Comparison of ENCODE assay signal across 32 cellular contexts in genomic region chr22:31707519-31707918, GRCh38.
"Had no signal": no experiment of that assay in that cellular context is flagged by ENCODE, and none has a peak within 500 bp of the region (broad histone marks: within the 10 kb centered on the region; RNA-seq: fewer than 3 reads in every experiment).

No MANE protein-coding gene starts in this region.

- H3K4me2 ChIP-seq: PC-9 had no signal

- H3K9me3 Mint-ChIP-seq: activated B cell treated with CpG ODN at 0.5 μM for 24 hours; activated CD4-positive, alpha-beta memory T cell treated with anti-CD3 and anti-CD28 coated beads, Interleukin-2, amount 10 ng/mL, durations not matched to agents 7 days and 5 days; activated naive CD4-positive, alpha-beta T cell treated with anti-CD3 and anti-CD28 coated beads, Interleukin-2, amount 10 ng/mL, durations not matched to agents 7 days and 5 days; activated naive CD8-positive, alpha-beta T cell treated with anti-CD3 and anti-CD28 coated beads, Interleukin-2, amount 50 U/mL, for 24 hours; brain; T-cell had no signal

- H3K27ac ChIP-seq: PC-9, VCaP had no signal

- H2AFZ ChIP-seq: PC-9 had no signal

- DNase-seq: activated B cell treated with CpG ODN at 0.5 μM for 24 hours; activated CD4-positive, alpha-beta memory T cell treated with anti-CD3 and anti-CD28 coated beads, Interleukin-2, amount 10 ng/mL, durations not matched to agents 7 days and 5 days; activated CD4-positive, alpha-beta T cell treated with anti-CD3 and anti-CD28 coated beads for 4 hours; activated CD4-positive, CD25-positive, alpha-beta regulatory T cell treated with anti-CD3 and anti-CD28 coated beads, Interleukin-2, amount 50 U/mL, for 72 hours; activated CD8-positive, alpha-beta memory T cell treated with anti-CD3 and anti-CD28 coated beads for 24 hours; activated CD8-positive, alpha-beta memory T cell treated with anti-CD3 and anti-CD28 coated beads, Interleukin-2, amount 10 ng/mL, durations not matched to agents 7 days and 5 days; activated CD8-positive, alpha-beta memory T cell treated with anti-CD3 and anti-CD28 coated beads, Interleukin-2, amount 50 U/mL, for 48 hours; activated effector memory CD4-positive, alpha-beta T cell treated with Interleukin-2 at 50 U/mL for 16 hours; activated naive CD4-positive, alpha-beta T cell treated with anti-CD3 and anti-CD28 coated beads, Interleukin-2, amount 10 ng/mL, durations not matched to agents 7 days and 5 days; activated naive CD8-positive, alpha-beta T cell treated with anti-CD3 and anti-CD28 coated beads, Interleukin-2, amount 50 U/mL, for 24 hours; activated T-cell treated with anti-CD3 and anti-CD28 coated beads, Interleukin-2, amount 50 U/mL, for 48 hours; anterior cingulate cortex; caudate nucleus; cerebellar nuclear complex; Karpas-422; KBM-7; NCI-H1105; NCI-H1417 treated with DMSO at 0.1 percent for 48 hours; NCI-H187 treated with DMSO at 0.1 percent for 48 hours; NCI-H345; NCI-H526; NCI-H82; NK-92 treated with Interleukin-12 subunit alpha and Interleukin-12 subunit beta, amount 100 ng/mL, for 24 hours; PC-9; SIG-M5; T-cell; T-helper 17 cell had no signal

- H3K4me3 Mint-ChIP-seq: activated B cell treated with CpG ODN at 0.5 μM for 24 hours; activated CD4-positive, alpha-beta memory T cell treated with anti-CD3 and anti-CD28 coated beads, Interleukin-2, amount 10 ng/mL, durations not matched to agents 7 days and 5 days; activated CD8-positive, alpha-beta memory T cell treated with anti-CD3 and anti-CD28 coated beads, Interleukin-2, amount 10 ng/mL, durations not matched to agents 7 days and 5 days; activated naive CD4-positive, alpha-beta T cell treated with anti-CD3 and anti-CD28 coated beads, Interleukin-2, amount 10 ng/mL, durations not matched to agents 7 days and 5 days; activated naive CD8-positive, alpha-beta T cell; activated naive CD8-positive, alpha-beta T cell treated with anti-CD3 and anti-CD28 coated beads, Interleukin-2, amount 50 U/mL, for 24 hours; brain; T-cell; T-helper 17 cell had no signal

- H3K27me3 Mint-ChIP-seq: activated B cell treated with CpG ODN at 0.5 μM for 24 hours; activated CD4-positive, alpha-beta memory T cell treated with anti-CD3 and anti-CD28 coated beads, Interleukin-2, amount 10 ng/mL, durations not matched to agents 7 days and 5 days; activated CD8-positive, alpha-beta memory T cell treated with anti-CD3 and anti-CD28 coated beads, Interleukin-2, amount 10 ng/mL, durations not matched to agents 7 days and 5 days; activated naive CD4-positive, alpha-beta T cell treated with anti-CD3 and anti-CD28 coated beads, Interleukin-2, amount 10 ng/mL, durations not matched to agents 7 days and 5 days; activated naive CD8-positive, alpha-beta T cell; activated naive CD8-positive, alpha-beta T cell treated with anti-CD3 and anti-CD28 coated beads, Interleukin-2, amount 50 U/mL, for 24 hours; brain; T-cell; T-helper 17 cell had no signal

- H3K27ac Mint-ChIP-seq: activated B cell treated with CpG ODN at 0.5 μM for 24 hours; activated CD4-positive, alpha-beta memory T cell treated with anti-CD3 and anti-CD28 coated beads, Interleukin-2, amount 10 ng/mL, durations not matched to agents 7 days and 5 days; activated CD8-positive, alpha-beta memory T cell treated with anti-CD3 and anti-CD28 coated beads, Interleukin-2, amount 10 ng/mL, durations not matched to agents 7 days and 5 days; activated naive CD4-positive, alpha-beta T cell treated with anti-CD3 and anti-CD28 coated beads, Interleukin-2, amount 10 ng/mL, durations not matched to agents 7 days and 5 days; activated naive CD8-positive, alpha-beta T cell; activated naive CD8-positive, alpha-beta T cell treated with anti-CD3 and anti-CD28 coated beads, Interleukin-2, amount 50 U/mL, for 24 hours; T-cell; T-helper 17 cell had no signal

- ATAC-seq: activated CD8-positive, alpha-beta memory T cell treated with anti-CD3 and anti-CD28 coated beads, Interleukin-2, amount 10 ng/mL, durations not matched to agents 7 days and 5 days; activated naive CD8-positive, alpha-beta T cell treated with anti-CD3 and anti-CD28 coated beads, Interleukin-2, amount 50 U/mL, for 24 hours; Right ventricle myocardium inferior; SK-N-SH treated with all-trans-retinoic acid at 6 μM for 48 hours; T-cell; T-helper 17 cell had no signal

- H3K4me1 Mint-ChIP-seq: activated B cell treated with CpG ODN at 0.5 μM for 24 hours; activated CD4-positive, alpha-beta memory T cell treated with anti-CD3 and anti-CD28 coated beads, Interleukin-2, amount 10 ng/mL, durations not matched to agents 7 days and 5 days; activated naive CD4-positive, alpha-beta T cell treated with anti-CD3 and anti-CD28 coated beads, Interleukin-2, amount 10 ng/mL, durations not matched to agents 7 days and 5 days; activated naive CD8-positive, alpha-beta T cell treated with anti-CD3 and anti-CD28 coated beads, Interleukin-2, amount 50 U/mL, for 24 hours; brain had no signal

- H3K4me3 ChIP-seq: PC-9 had no signal
